ENCODE assay signal across 20 cellular contexts in genomic region chr1:209587778-209588177, GRCh38. TPM values are rescaled to one million over a fixed set of nuclear protein-coding genes. Genes with fewer than 3 reads are reported as not detected.
DNase-seq lines count a peak whose midpoint lies in the region; ATAC-seq and TF ChIP-seq lines count a peak whose summit lies in the region.
"Had no signal": no experiment of that assay in that cellular context is flagged by ENCODE, and none has a peak within 500 bp of the region (broad histone marks: within the 10 kb centered on the region; RNA-seq: fewer than 3 reads in every experiment).

No MANE protein-coding gene starts in this region.

- H3K9me2 ChIP-seq in HCT116 (ENCODE audit: insufficient read depth): no peaks in the 10 kb centered on the region

- no peak overlapping the region for H2AFZ ChIP-seq in HCT116 (ENCODE audit: low read depth, low read length, poor library complexity, severe bottlenecking)
- H2AFZ ChIP-seq: neural progenitor cell had no signal

- no peak overlapping the region for H3K4me3 ChIP-seq in HCT116 (replicated peaks in 1 of 2; ENCODE audit: low read depth in 1 of 2, low read length in 2 of 2)
- H3K4me3 ChIP-seq in CD4-positive, alpha-beta memory T cell (ENCODE audit: low read length in 2 of 2): no peak overlapping the region
- H3K4me3 ChIP-seq: neural progenitor cell, psoas muscle, suprapubic skin had no signal

- RAD21 ChIA-PET in HCT116 (lab: Charles Lee; ENCODE audit: low non-redundant PET in 1 of 2, low total read pairs in 2 of 2, uncharacterized antibody in 2 of 2, unreplicated experiment in 2 of 2): no interaction called here

- intact Hi-C loops in HCT116 (cut with micrococcal nuclease): no loop called here
- intact Hi-C loops in CD4-positive, alpha-beta memory T cell (cut with micrococcal nuclease): no loop called here

- peaks cover 0 to 2% (median 0%) of the 10 kb centered on the region in 4 donors for H3K4me1 Mint-ChIP-seq in CD4-positive, alpha-beta memory T cell
- H3K4me1 Mint-ChIP-seq: activated CD4-positive, alpha-beta T cell treated with anti-CD3 and anti-CD28 coated beads for 36 hours; activated naive CD8-positive, alpha-beta T cell treated with anti-CD3 and anti-CD28 coated beads, Interleukin-2, amount 50 U/mL, for 24 hours had no signal

- no peak overlapping the region for H3K9ac ChIP-seq in HCT116 (ENCODE audit: low read length)
- H3K9ac ChIP-seq: neural progenitor cell had no signal

- no peaks in the 10 kb centered on the region for H4K20me1 ChIP-seq in HCT116 (ENCODE audit: insufficient read depth)

- no peaks in the 10 kb centered on the region for H3K36me3 Mint-ChIP-seq in CD4-positive, alpha-beta memory T cell

- no peaks in the 10 kb centered on the region for H3K9me3 ChIP-seq in HCT116 (ENCODE audit: control insufficient read depth in 1 of 2, insufficient read depth in 1 of 2, low read depth in 1 of 2, low read length in 2 of 2)
- H3K9me3 ChIP-seq in CD4-positive, alpha-beta memory T cell (ENCODE audit: control insufficient read depth in 1 of 2, low read length in 2 of 2): no peaks in the 10 kb centered on the region
- H3K9me3 ChIP-seq: psoas muscle, suprapubic skin had no signal

- peaks cover 6 to 12% of the 10 kb centered on the region in 2 experiments; a peak in 3 of 4 replicates for H3K4me1 ChIP-seq in HCT116 (ENCODE audit: control insufficient read depth in 1 of 2, insufficient read depth in 2 of 2, low read length in 2 of 2)
- peaks cover 7% of the 10 kb centered on the region for H3K4me1 ChIP-seq in foreskin keratinocyte
- no peaks in the 10 kb centered on the region for H3K4me1 ChIP-seq in CD4-positive, alpha-beta memory T cell (ENCODE audit: insufficient read depth, low read length)

- H3K27me3 Mint-ChIP-seq in CD4-positive, alpha-beta memory T cell: peaks cover 5 to 6% of the 10 kb centered on the region in 2 donors

- CTCF ChIA-PET in HCT116 (lab: Charles Lee): interaction anchor here (1.3 kb wide), 1 partner anchor 18 kb away, joined by 6 read pairs; no protein-coding TSS in a partner anchor
- CTCF ChIA-PET in CD4-positive, alpha-beta memory T cell (lab: Charles Lee; ENCODE audit: partially characterized antibody): no interaction called here

- no peak overlapping the region for H3K4me3 Mint-ChIP-seq in CD4-positive, alpha-beta memory T cell
- H3K4me3 Mint-ChIP-seq: activated CD4-positive, alpha-beta T cell treated with anti-CD3 and anti-CD28 coated beads for 36 hours; activated naive CD8-positive, alpha-beta T cell treated with anti-CD3 and anti-CD28 coated beads, Interleukin-2, amount 50 U/mL, for 24 hours; neural progenitor cell had no signal

- H3K36me3 ChIP-seq in HCT116 (ENCODE audit: control insufficient read depth in 1 of 2, insufficient read depth in 2 of 2, low read length in 2 of 2): no peaks in the 10 kb centered on the region
- H3K36me3 ChIP-seq in CD4-positive, alpha-beta memory T cell (ENCODE audit: insufficient read depth, low read length): no peaks in the 10 kb centered on the region
- H3K36me3 ChIP-seq: neural progenitor cell, suprapubic skin had no signal

- BruUV-seq in HCT116 (replicated peaks; lab: Mats Ljungman, UMichigan): no TSS peak

- POLR2A ChIA-PET in HCT116 (lab: Charles Lee): no interaction called here
- POLR2A ChIA-PET in CD4-positive, alpha-beta memory T cell (lab: Charles Lee; ENCODE audit: partially characterized antibody): no interaction called here

- H3K79me2 ChIP-seq in HCT116 (ENCODE audit: insufficient read depth, low read length): no peaks in the 10 kb centered on the region

- TF ChIP-seq RAD21 in HCT116 (IDR thresholded peaks at IDR 0.05; ENCODE audit: low read depth): no peak

- no peaks in the 10 kb centered on the region for H3K9me3 Mint-ChIP-seq in CD4-positive, alpha-beta memory T cell
- H3K9me3 Mint-ChIP-seq: activated naive CD8-positive, alpha-beta T cell treated with anti-CD3 and anti-CD28 coated beads, Interleukin-2, amount 50 U/mL, for 24 hours; activated T-helper 2 cell treated with anti-CD3 and anti-CD28 coated beads, Interferon-gamma antibody, Interleukin-2, Interleukin-4, amounts not matched to agents 10 μg/mL and 5 μg/mL and 100 μg/mL, durations not matched to agents 14 hours and 24 hours and 36 hours; neural progenitor cell had no signal

- no peak for TF ChIP-seq POLR2A in HCT116 (IDR thresholded peaks at IDR 0.05; ENCODE audit: borderline replicate concordance, extremely low read depth, insufficient read depth, insufficient read length)

- peak overlapping the region; percentile 43 for H3K4me2 ChIP-seq in HCT116 (ENCODE audit: low read length)
- H3K4me2 ChIP-seq: neural progenitor cell had no signal

- H3K27ac Mint-ChIP-seq in CD4-positive, alpha-beta memory T cell: no peak overlapping the region
- H3K27ac Mint-ChIP-seq: activated CD4-positive, alpha-beta T cell treated with anti-CD3 and anti-CD28 coated beads for 36 hours; activated naive CD8-positive, alpha-beta T cell treated with anti-CD3 and anti-CD28 coated beads, Interleukin-2, amount 50 U/mL, for 24 hours; activated T-helper 2 cell treated with anti-CD3 and anti-CD28 coated beads, Interferon-gamma antibody, Interleukin-2, Interleukin-4, amounts not matched to agents 10 μg/mL and 5 μg/mL and 100 μg/mL, durations not matched to agents 14 hours and 24 hours and 36 hours; neural progenitor cell had no signal

- H3K27me3 ChIP-seq in HCT116 (ENCODE audit: insufficient read depth, low read length) (no peaks in the 10 kb centered on the region; the same call in 1 of the 2 replicates), foreskin keratinocyte (peaks cover 17% of the 10 kb centered on the region)
- H3K27me3 ChIP-seq in CD4-positive, alpha-beta memory T cell (ENCODE audit: insufficient read depth, low read length): no peaks in the 10 kb centered on the region

- DNase-seq in HCT116 (ENCODE audit: low read depth, low spot score): no peak
- DNase-seq in T1000 (lab: John Stamatoyannopoulos, UW): peak; percentile 46
- peak in 1 of 2 donors; percentile 77 for DNase-seq in foreskin keratinocyte
- DNase-seq in CD4-positive, alpha-beta memory T cell: no peak
- no peak for DNase-seq in NCI-H2196 treated with DMSO at 0.1 percent for 48 hours (lab: John Stamatoyannopoulos, UW; ENCODE audit: unreplicated experiment)
- DNase-seq: activated CD4-positive, alpha-beta T cell treated with anti-CD3 and anti-CD28 coated beads for 36 hours; activated naive CD8-positive, alpha-beta T cell treated with anti-CD3 and anti-CD28 coated beads, Interleukin-2, amount 50 U/mL, for 24 hours; cerebellar nuclear complex; left colon; NCI-H2107; NCI-H526 treated with DMSO at 0.1 percent for 48 hours; psoas muscle; T-helper 9 cell had no signal

- TF ChIP-seq CTCF in HCT116 (IDR thresholded peaks at IDR 0.05 in 2 of 3, conservative IDR thresholded peaks at IDR 0.05 in 1 of 3; ENCODE audit: borderline replicate concordance in 1 of 3, insufficient read depth in 1 of 3, low read depth in 2 of 3, low read length in 2 of 3): no peak
- no peak for TF ChIP-seq CTCF in foreskin keratinocyte (conservative IDR thresholded peaks at IDR 0.05)

- no peak overlapping the region for H3K27ac ChIP-seq in HCT116 (ENCODE audit: low read depth, low read length)
- H3K27ac ChIP-seq in foreskin keratinocyte: no peak overlapping the region
- no peak overlapping the region for H3K27ac ChIP-seq in CD4-positive, alpha-beta memory T cell (ENCODE audit: low read depth, low read length)
- H3K27ac ChIP-seq: HL-60, neural progenitor cell, psoas muscle, suprapubic skin had no signal

- ATAC-seq in HCT116: peak; percentile 61
- peak; percentile 72 for ATAC-seq in foreskin keratinocyte
- ATAC-seq in GM19467 (IDR thresholded peaks at IDR 0.05; ENCODE audit: unreplicated experiment): no peak
- no peak for ATAC-seq in HG02759 (IDR thresholded peaks at IDR 0.05; ENCODE audit: unreplicated experiment)
- ATAC-seq: activated CD4-positive, alpha-beta T cell treated with anti-CD3 and anti-CD28 coated beads for 36 hours; activated naive CD8-positive, alpha-beta T cell treated with anti-CD3 and anti-CD28 coated beads, Interleukin-2, amount 50 U/mL, for 24 hours; left colon; psoas muscle had no signal

TF ChIP-seq in HCT116, 20 proteins besides CTCF, POLR2A, EP300 and RAD21:
- no peak for TF ChIP-seq EGR1 (IDR thresholded peaks at IDR 0.05; ENCODE audit: low read depth)
- TF ChIP-seq ELF1 (IDR thresholded peaks at IDR 0.05; ENCODE audit: borderline replicate concordance, low read depth): 0 out of 2 replicates have a peak, but pooled peaks have one; percentile 22

RNA-seq across cellular contexts. Expression of gene CAMK1G, which starts 4.3 kb away (rescaled TPM):
- total RNA-seq in HCT116 (2021; ENCODE audit: unreplicated experiment) (not detected), foreskin keratinocyte (not detected in 2 replicates)
- 0.03 and 0.16 TPM in 2 replicates for polyA plus RNA-seq in HCT116 (2012)
- not detected in 2 replicates for polyA plus RNA-seq in foreskin keratinocyte
- total RNA-seq in CD4-positive, alpha-beta memory T cell: not detected
- not detected for polyA plus RNA-seq in CD4-positive, alpha-beta memory T cell
- total RNA-seq: activated T-helper 2 cell treated with anti-CD3 and anti-CD28 coated beads, Interferon-gamma antibody, Interleukin-2, Interleukin-4, amounts not matched to agents 10 μg/mL and 5 μg/mL and 100 μg/mL, durations not matched to agents 14 hours and 24 hours and 36 hours; H4 had no signal

Comparison
In these comparisons a context has a peak if more than half of its experiments do, and no peak if none do; other contexts are left out.
1. ATAC-seq: peak in HCT116 (single experiment) and foreskin keratinocyte (single experiment); none in GM19467 (single experiment) and HG02759 (single experiment).